In the genomic region with DNA sequence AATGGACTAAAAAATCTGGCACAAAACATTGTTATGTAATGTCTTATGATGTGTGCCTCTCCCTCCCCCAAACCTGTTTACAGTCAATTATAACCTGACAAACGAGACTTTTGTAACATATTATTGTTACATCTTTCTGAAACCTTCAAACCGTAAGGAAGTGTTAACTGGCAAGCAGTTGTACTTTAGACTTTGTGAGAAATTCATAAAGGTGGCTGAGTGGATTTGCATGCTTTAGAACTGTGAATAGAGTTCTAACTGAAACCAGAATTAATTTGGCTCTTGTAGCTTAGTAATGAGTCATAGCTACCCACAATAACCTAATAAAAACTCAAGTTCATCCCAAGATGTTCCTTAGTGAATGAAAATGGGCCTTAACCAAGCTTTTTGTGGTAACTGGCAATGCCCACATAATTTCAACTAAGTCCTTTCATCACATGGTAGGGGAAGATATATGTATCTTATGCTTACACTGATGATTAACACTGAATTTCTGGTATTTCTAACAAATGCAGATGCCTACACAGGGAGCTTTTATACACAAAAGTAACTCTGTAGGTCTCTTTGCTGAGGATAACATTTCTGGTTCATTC, we compare ENCODE assay signal across 8 cellular contexts. TPM values are rescaled to one million over a fixed set of nuclear protein-coding genes. Genes with fewer than 3 reads are reported as not detected.
DNase-seq lines count a peak whose midpoint lies in the region; ATAC-seq and TF ChIP-seq lines count a peak whose summit lies in the region.

No MANE protein-coding gene starts in this region.

- H3K4me3 ChIP-seq in body of pancreas: no peak overlapping the region

- no peaks in the 10 kb centered on the region for H3K27me3 ChIP-seq in body of pancreas

- CTCF ChIA-PET in activated CD8-positive, alpha-beta memory T cell treated with anti-CD3 and anti-CD28 coated beads, Interleukin-2, amount 10 ng/mL, durations not matched to agents 7 days and 5 days (lab: Charles Lee): interaction anchor here (0.9 to 1.7 kb wide), 6 partner anchors 9 to 69 kb away, joined by 3 to 5 read pairs (median 4); no protein-coding TSS in a partner anchor

- 32 to 41% methylated on average over 2 of the region's 2 CpGs for WGBS in body of pancreas, 2 donors

- H3K4me1 ChIP-seq in body of pancreas: peaks cover 12% of the 10 kb centered on the region

- ATAC-seq in activated CD8-positive, alpha-beta memory T cell treated with anti-CD3 and anti-CD28 coated beads, Interleukin-2, amount 10 ng/mL, durations not matched to agents 7 days and 5 days: peak; percentile 47
- ATAC-seq in HG02938 (IDR thresholded peaks at IDR 0.05; ENCODE audit: unreplicated experiment) (peak; percentile 89), omental fat pad (ENCODE audit: low FRiP score) (peak; percentile 79), body of pancreas (no peak)
- ATAC-seq in activated T-helper 17 cell treated with anti-CD3 and anti-CD28 coated beads, Interleukin-2, amount 50 U/mL, for 72 hours (replicated peaks): peak; percentile 88

- H3K27me3 Mint-ChIP-seq in activated CD8-positive, alpha-beta memory T cell treated with anti-CD3 and anti-CD28 coated beads, Interleukin-2, amount 10 ng/mL, durations not matched to agents 7 days and 5 days: no peaks in the 10 kb centered on the region
- H3K27me3 Mint-ChIP-seq in activated T-helper 17 cell treated with anti-CD3 and anti-CD28 coated beads, Interleukin-2, amount 50 U/mL, for 72 hours: no peaks in the 10 kb centered on the region

- peaks cover 19% of the 10 kb centered on the region for H3K4me1 Mint-ChIP-seq in activated CD8-positive, alpha-beta memory T cell treated with anti-CD3 and anti-CD28 coated beads, Interleukin-2, amount 10 ng/mL, durations not matched to agents 7 days and 5 days
- peaks cover 17% of the 10 kb centered on the region for H3K4me1 Mint-ChIP-seq in activated T-helper 17 cell treated with anti-CD3 and anti-CD28 coated beads, Interleukin-2, amount 50 U/mL, for 72 hours

- intact Hi-C loops in body of pancreas (cut with DNase I): no loop called here

- TF ChIP-seq CTCF in omental fat pad (IDR thresholded peaks at IDR 0.05): no peak
- TF ChIP-seq CTCF in body of pancreas (IDR thresholded peaks at IDR 0.05): no peak

- H3K27ac Mint-ChIP-seq in activated CD8-positive, alpha-beta memory T cell treated with anti-CD3 and anti-CD28 coated beads, Interleukin-2, amount 10 ng/mL, durations not matched to agents 7 days and 5 days: peak overlapping the region; percentile 35
- H3K27ac Mint-ChIP-seq in activated T-helper 17 cell treated with anti-CD3 and anti-CD28 coated beads, Interleukin-2, amount 50 U/mL, for 72 hours: peak overlapping the region; percentile 36

- no peak overlapping the region for H3K27ac ChIP-seq in body of pancreas

- peaks cover 0 to 2% of the 10 kb centered on the region in 2 donors for H3K36me3 ChIP-seq in body of pancreas (replicated peaks in 1 of 2; ENCODE audit: insufficient read depth in 1 of 2, low read depth in 2 of 2)

- peaks cover 39% of the 10 kb centered on the region for H3K36me3 Mint-ChIP-seq in activated CD8-positive, alpha-beta memory T cell treated with anti-CD3 and anti-CD28 coated beads, Interleukin-2, amount 10 ng/mL, durations not matched to agents 7 days and 5 days
- H3K36me3 Mint-ChIP-seq in activated T-helper 17 cell treated with anti-CD3 and anti-CD28 coated beads, Interleukin-2, amount 50 U/mL, for 72 hours (ENCODE audit: low read depth): peaks cover 72% of the 10 kb centered on the region

- no peak for TF ChIP-seq POLR2A in body of pancreas (IDR thresholded peaks at IDR 0.05)

- H3K4me3 Mint-ChIP-seq in activated CD8-positive, alpha-beta memory T cell treated with anti-CD3 and anti-CD28 coated beads, Interleukin-2, amount 10 ng/mL, durations not matched to agents 7 days and 5 days: no peak overlapping the region
- H3K4me3 Mint-ChIP-seq in activated T-helper 17 cell treated with anti-CD3 and anti-CD28 coated beads, Interleukin-2, amount 50 U/mL, for 72 hours: no peak overlapping the region

- DNase-seq in activated CD8-positive, alpha-beta memory T cell treated with anti-CD3 and anti-CD28 coated beads, Interleukin-2, amount 10 ng/mL, durations not matched to agents 7 days and 5 days: no peak
- DNase-seq in activated CD8-positive, alpha-beta memory T cell treated with anti-CD3 and anti-CD28 coated beads for 24 hours: no peak
- DNase-seq in omental fat pad (ENCODE audit: low spot score): no peak
- DNase-seq in NCI-H524 treated with DMSO at 0.1 percent for 48 hours (lab: John Stamatoyannopoulos, UW): no peak
- no peak for DNase-seq in GDM1 (lab: John Stamatoyannopoulos, UW)
- DNase-seq in body of pancreas: no peak

- H3K9me3 ChIP-seq in body of pancreas: no peaks in the 10 kb centered on the region

- no peaks in the 10 kb centered on the region for H3K9me3 Mint-ChIP-seq in activated CD8-positive, alpha-beta memory T cell treated with anti-CD3 and anti-CD28 coated beads, Interleukin-2, amount 10 ng/mL, durations not matched to agents 7 days and 5 days (ENCODE audit: low read depth)
- H3K9me3 Mint-ChIP-seq in activated T-helper 17 cell treated with anti-CD3 and anti-CD28 coated beads, Interleukin-2, amount 50 U/mL, for 72 hours: no peaks in the 10 kb centered on the region

RNA-seq across cellular contexts. Expression of a gene that starts 29.7 kb away (rescaled TPM):
- total RNA-seq in activated CD8-positive, alpha-beta memory T cell treated with anti-CD3 and anti-CD28 coated beads, Interleukin-2, amount 10 ng/mL, durations not matched to agents 7 days and 5 days: 1 to 10 TPM; 1.8 to 2.2 TPM
- total RNA-seq in activated T-helper 17 cell treated with anti-CD3 and anti-CD28 coated beads, Interleukin-2, amount 50 U/mL, for 72 hours: 1 to 10 TPM; 1.5 to 2.5 TPM
- under 1 TPM in 2 of 4 donors, not detected in 2; 0.31 to 0.60 TPM for total RNA-seq in omental fat pad
- 1 to 10 TPM in 1 of 2 donors, not detected in 1; 2.3 TPM for total RNA-seq in body of pancreas

RNA-seq across cellular contexts. Expression of a gene that starts 29.9 kb away (rescaled TPM):
- total RNA-seq in activated CD8-positive, alpha-beta memory T cell treated with anti-CD3 and anti-CD28 coated beads, Interleukin-2, amount 10 ng/mL, durations not matched to agents 7 days and 5 days: 100 to 1,000 TPM; 126 to 132 TPM
- 100 to 1,000 TPM; 103 to 125 TPM for total RNA-seq in activated T-helper 17 cell treated with anti-CD3 and anti-CD28 coated beads, Interleukin-2, amount 50 U/mL, for 72 hours
- 10 to 100 TPM; 83.5 to 98.8 (median 86.8) TPM for total RNA-seq in omental fat pad
- 10 to 100 TPM; 39.2 to 62.0 TPM for total RNA-seq in body of pancreas

RNA-seq across cellular contexts. Expression of a gene that starts 51.3 kb away (rescaled TPM):
- 10 to 100 TPM; 23.2 to 32.9 TPM for total RNA-seq in activated CD8-positive, alpha-beta memory T cell treated with anti-CD3 and anti-CD28 coated beads, Interleukin-2, amount 10 ng/mL, durations not matched to agents 7 days and 5 days
- 10 to 100 TPM; 31.4 to 36.7 TPM for total RNA-seq in activated T-helper 17 cell treated with anti-CD3 and anti-CD28 coated beads, Interleukin-2, amount 50 U/mL, for 72 hours
- 10 to 100 TPM; 20.8 to 49.1 (median 23.4) TPM for total RNA-seq in omental fat pad
- 10 to 100 TPM; 10.1 to 10.5 TPM for total RNA-seq in body of pancreas
